8 cellular contexts compared by ENCODE assay signal in genomic region chr2:225002039-225002655, GRCh38. TPM values are rescaled to one million over a fixed set of nuclear protein-coding genes. Genes with fewer than 3 reads are reported as not detected.
DNase-seq lines count a peak whose midpoint lies in the region; ATAC-seq and TF ChIP-seq lines count a peak whose summit lies in the region.

No MANE protein-coding gene starts in this region.

- H3K27ac ChIP-seq in upper lobe of left lung, result no peak overlapping the region

- ATAC-seq in GM18519 (IDR thresholded peaks at IDR 0.05; ENCODE audit: low FRiP score, unreplicated experiment), result peak; percentile 37
- peak; percentile 58 for ATAC-seq in HG03064 (IDR thresholded peaks at IDR 0.05; ENCODE audit: low read depth, unreplicated experiment)
- ATAC-seq in upper lobe of left lung (ENCODE audit: low FRiP score in 2 of 2), result peak; percentile 56 to 74

- no peak overlapping the region for H3K4me3 Mint-ChIP-seq in activated CD4-positive, alpha-beta memory T cell treated with anti-CD3 and anti-CD28 coated beads for 36 hours
- H3K4me3 Mint-ChIP-seq in neural crest cell, result no peak overlapping the region

- CTCF ChIA-PET in activated CD4-positive, alpha-beta memory T cell treated with anti-CD3 and anti-CD28 coated beads for 36 hours (lab: Charles Lee), result interaction anchor here (0.6 to 5.1 kb wide), 43 partner anchors 8 to 215 kb away, joined by 3 to 43 read pairs (median 4); no protein-coding TSS in a partner anchor

- peaks cover 4% of the 10 kb centered on the region for H3K36me3 Mint-ChIP-seq in activated CD4-positive, alpha-beta memory T cell treated with anti-CD3 and anti-CD28 coated beads for 36 hours
- no peaks in the 10 kb centered on the region for H3K36me3 Mint-ChIP-seq in neural crest cell (ENCODE audit: low read depth)

- H3K27me3 ChIP-seq in upper lobe of left lung, result no peaks in the 10 kb centered on the region

- H3K4me1 Mint-ChIP-seq in activated CD4-positive, alpha-beta memory T cell treated with anti-CD3 and anti-CD28 coated beads for 36 hours (ENCODE audit: low read depth), result peaks cover 82% of the 10 kb centered on the region
- H3K4me1 Mint-ChIP-seq in neural crest cell, result peaks cover 22% of the 10 kb centered on the region

- DNase-seq in AG10803 (ENCODE audit: low read depth) (peak; percentile 78), NCI-H69 (lab: John Stamatoyannopoulos, UW) (peak; percentile 67), erythroblast (lab: John Stamatoyannopoulos, UW) (peak; percentile 59 to 77), neural crest cell (ENCODE audit: low read depth, low spot score) (peak; percentile 52), upper lobe of left lung (peak in 1 of 2 donors; percentile 33)
- DNase-seq in activated CD4-positive, alpha-beta memory T cell treated with anti-CD3 and anti-CD28 coated beads for 36 hours, result peak; percentile 65

- TF ChIP-seq CTCF in AG10803 (conservative IDR thresholded peaks at IDR 0.05; ENCODE audit: low read length) (peak; percentile 91), neural crest cell (conservative IDR thresholded peaks at IDR 0.05) (peak; percentile 83), upper lobe of left lung (IDR thresholded peaks at IDR 0.05) (peak; percentile 58 to 82 (median 71))

- intact Hi-C loops in activated CD4-positive, alpha-beta memory T cell treated with anti-CD3 and anti-CD28 coated beads for 36 hours (cut with micrococcal nuclease), result loop anchor here (1.0 to 10.0 kb wide), 11 partner anchors 14 to 658 kb away; no protein-coding TSS in a partner anchor

- no peaks in the 10 kb centered on the region for H3K36me3 ChIP-seq in upper lobe of left lung

- peak overlapping the region; percentile 74 for H3K27ac Mint-ChIP-seq in activated CD4-positive, alpha-beta memory T cell treated with anti-CD3 and anti-CD28 coated beads for 36 hours
- H3K27ac Mint-ChIP-seq in neural crest cell (ENCODE audit: unreplicated experiment), result no peak overlapping the region

- WGBS in upper lobe of left lung, 2 donors, result 52 to 53% methylated on average over 6 of the region's 6 CpGs

- TF ChIP-seq POLR2A in erythroblast (IDR thresholded peaks at IDR 0.05; ENCODE audit: low read length), result no peak
- no peak for TF ChIP-seq POLR2A in upper lobe of left lung (IDR thresholded peaks at IDR 0.05)

- H3K4me3 ChIP-seq in AG10803 (ENCODE audit: low read length) (no peak overlapping the region), upper lobe of left lung (no peak overlapping the region)

- TF ChIP-seq EP300 in upper lobe of left lung (IDR thresholded peaks at IDR 0.05), result no peak

- no peaks in the 10 kb centered on the region for H3K9me3 ChIP-seq in upper lobe of left lung

- H3K4me1 ChIP-seq in upper lobe of left lung, result peaks cover 0 to 7% (median 0%) of the 10 kb centered on the region in 4 donors

- POLR2A ChIA-PET in activated CD4-positive, alpha-beta memory T cell treated with anti-CD3 and anti-CD28 coated beads for 36 hours (lab: Charles Lee), result interaction anchor here (0.6 to 1.6 kb wide), 5 partner anchors 12 to 76 kb away, joined by 3 to 4 read pairs (median 3); no protein-coding TSS in a partner anchor

- H3K27me3 Mint-ChIP-seq in activated CD4-positive, alpha-beta memory T cell treated with anti-CD3 and anti-CD28 coated beads for 36 hours, result no peaks in the 10 kb centered on the region
- H3K27me3 Mint-ChIP-seq in neural crest cell (ENCODE audit: low read depth), result no peaks in the 10 kb centered on the region

- H3K9me3 Mint-ChIP-seq in activated CD4-positive, alpha-beta memory T cell treated with anti-CD3 and anti-CD28 coated beads for 36 hours, result no peaks in the 10 kb centered on the region
- H3K9me3 Mint-ChIP-seq in neural crest cell, result no peaks in the 10 kb centered on the region

RNA-seq across cellular contexts. Expression of gene DOCK10, which starts 40.1 kb away (rescaled TPM):
- total RNA-seq in activated CD4-positive, alpha-beta memory T cell treated with anti-CD3 and anti-CD28 coated beads for 36 hours, result 100 to 1,000 TPM; 134 to 139 TPM
- 29.7 and 32.4 TPM in 2 replicates for total RNA-seq in neural crest cell
- 100 to 1,000 TPM in 1 of 6 donors, 10 to 100 TPM in 5; 17.6 to 127 (median 39.9) TPM for total RNA-seq in upper lobe of left lung
